20 cellular contexts compared by ENCODE assay signal in genomic region chr1:248599396-248599795, GRCh38. TPM values are rescaled to one million over a fixed set of nuclear protein-coding genes. Genes with fewer than 3 reads are reported as not detected.
DNase-seq lines count a peak whose midpoint lies in the region; ATAC-seq, FAIRE-seq and TF ChIP-seq lines count a peak whose summit lies in the region.
"Had no signal": no experiment of that assay in that cellular context is flagged by ENCODE, and none has a peak within 500 bp of the region (broad histone marks: within the 10 kb centered on the region; RNA-seq: fewer than 3 reads in every experiment).

No MANE protein-coding gene starts in this region.

- FAIRE-seq in HTR-8/SVneo (lab: Jason Lieb, UNC) (peak; percentile 20), H54 (lab: Jason Lieb, UNC) (no peak)
- FAIRE-seq: A204.1, HepG2 had no signal

- H3K4me3 ChIP-seq in SJCRH30: no peak overlapping the region
- no peak overlapping the region for H3K4me3 ChIP-seq in effector memory CD4-positive, alpha-beta T cell (ENCODE audit: insufficient read depth, low read depth, low read length, poor library complexity, severe bottlenecking)
- H3K4me3 ChIP-seq: GM23338 had no signal

- no peaks in the 10 kb centered on the region for H3K9me3 Mint-ChIP-seq in activated CD8-positive, alpha-beta T cell treated with anti-CD3 and anti-CD28 coated beads for 36 hours

- no peak overlapping the region for H3K4me3 Mint-ChIP-seq in activated CD8-positive, alpha-beta T cell treated with anti-CD3 and anti-CD28 coated beads for 36 hours
- H3K4me3 Mint-ChIP-seq: CD4-positive, CD25-positive, alpha-beta regulatory T cell; GM23338; HFFc6; IgD-negative memory B cell had no signal

- H3K27ac Mint-ChIP-seq in activated CD8-positive, alpha-beta T cell treated with anti-CD3 and anti-CD28 coated beads for 36 hours: no peak overlapping the region
- H3K27ac Mint-ChIP-seq: CD4-positive, CD25-positive, alpha-beta regulatory T cell; GM23338; HFFc6; IgD-negative memory B cell had no signal

- H3K4me1 Mint-ChIP-seq in activated CD8-positive, alpha-beta T cell treated with anti-CD3 and anti-CD28 coated beads for 36 hours (ENCODE audit: low read depth): peaks cover 8% of the 10 kb centered on the region
- H3K4me1 Mint-ChIP-seq: GM23338 had no signal

- ATAC-seq in HG03457 (IDR thresholded peaks at IDR 0.05; ENCODE audit: unreplicated experiment): no peak
- no peak for ATAC-seq in activated CD8-positive, alpha-beta T cell treated with anti-CD3 and anti-CD28 coated beads for 36 hours
- ATAC-seq: GM23338, HCT116, HepG2 had no signal

- H3K27me3 Mint-ChIP-seq in activated CD8-positive, alpha-beta T cell treated with anti-CD3 and anti-CD28 coated beads for 36 hours: no peaks in the 10 kb centered on the region
- H3K27me3 Mint-ChIP-seq: CD4-positive, CD25-positive, alpha-beta regulatory T cell; IgD-negative memory B cell had no signal

- H3K36me3 Mint-ChIP-seq in activated CD8-positive, alpha-beta T cell treated with anti-CD3 and anti-CD28 coated beads for 36 hours (ENCODE audit: low read depth): no peaks in the 10 kb centered on the region
- H3K36me3 Mint-ChIP-seq: CD4-positive, CD25-positive, alpha-beta regulatory T cell; IgD-negative memory B cell had no signal

- TF ChIP-seq CTCF in activated CD8-positive, alpha-beta T cell treated with anti-CD3 and anti-CD28 coated beads for 36 hours (IDR thresholded peaks at IDR 0.05): no peak

- CTCF ChIA-PET in activated CD8-positive, alpha-beta T cell treated with anti-CD3 and anti-CD28 coated beads for 36 hours (lab: Charles Lee): no interaction called here

- no peaks in the 10 kb centered on the region for H3K27me3 ChIP-seq in SJCRH30
- H3K27me3 ChIP-seq in effector memory CD4-positive, alpha-beta T cell (replicated peaks; ENCODE audit: control insufficient read depth, insufficient read depth, low read length, poor library complexity, severe bottlenecking): no peaks in the 10 kb centered on the region
- H3K27me3 ChIP-seq: BE2C had no signal

- H3K36me3 ChIP-seq in SJCRH30: no peaks in the 10 kb centered on the region
- no peaks in the 10 kb centered on the region for H3K36me3 ChIP-seq in effector memory CD4-positive, alpha-beta T cell (ENCODE audit: control insufficient read depth, insufficient read depth, low read length)
- H3K36me3 ChIP-seq: BE2C had no signal

- peaks cover 12% of the 10 kb centered on the region for H3K4me1 ChIP-seq in SJCRH30
- no peaks in the 10 kb centered on the region for H3K4me1 ChIP-seq in effector memory CD4-positive, alpha-beta T cell (ENCODE audit: control insufficient read depth, insufficient read depth, low read length, poor library complexity, severe bottlenecking)
- H3K4me1 ChIP-seq: BE2C, Caco-2 had no signal

- H3K9me3 ChIP-seq in SJCRH30 (replicated peaks): no peaks in the 10 kb centered on the region
- H3K9me3 ChIP-seq in effector memory CD4-positive, alpha-beta T cell (ENCODE audit: control insufficient read depth, low read length): no peaks in the 10 kb centered on the region
- H3K9me3 ChIP-seq: BE2C, Caco-2 had no signal

- peak overlapping the region; percentile 36; the same call in 1 of the 2 replicates for H3K27ac ChIP-seq in SJCRH30
- no peak overlapping the region for H3K27ac ChIP-seq in effector memory CD4-positive, alpha-beta T cell (ENCODE audit: insufficient read depth, low read length, poor library complexity, severe bottlenecking)

- DNase-seq in HTR-8/SVneo (ENCODE audit: insufficient read length, low spot score): no peak
- peak in 1 of 2 experiments; percentile 38 for DNase-seq in SJCRH30
- peak; percentile 78 for DNase-seq in myocyte (ENCODE audit: low read depth)
- DNase-seq in H54 (ENCODE audit: insufficient read length, low spot score): no peak
- DNase-seq in activated CD8-positive, alpha-beta T cell treated with anti-CD3 and anti-CD28 coated beads for 36 hours: no peak
- no peak for DNase-seq in effector memory CD4-positive, alpha-beta T cell
- DNase-seq: ACHN; BE2C; C1 segment of cervical spinal cord; Caco-2; CD4-positive, CD25-positive, alpha-beta regulatory T cell; GDM1; H7; HFFc6 had no signal

- POLR2A ChIA-PET in activated CD8-positive, alpha-beta T cell treated with anti-CD3 and anti-CD28 coated beads for 36 hours (lab: Charles Lee): no interaction called here

- no peak for TF ChIP-seq POLR2A in H54 (IDR thresholded peaks at IDR 0.05; ENCODE audit: low read depth, low read length)

- intact Hi-C loops in activated CD8-positive, alpha-beta T cell treated with anti-CD3 and anti-CD28 coated beads for 36 hours (cut with micrococcal nuclease): no loop called here

RNA-seq across cellular contexts. Expression of gene OR2T10, which starts 1.9 kb away (rescaled TPM):
- not detected in 2 replicates for total RNA-seq in SJCRH30 (2014; rRNA removed; shearing (Covaris generic))
- not detected in 2 replicates for total RNA-seq in myocyte
- polyA plus RNA-seq in myocyte (2012): not detected
- total RNA-seq in activated CD8-positive, alpha-beta T cell treated with anti-CD3 and anti-CD28 coated beads for 36 hours: not detected
- total RNA-seq: Caco-2; CD4-positive, CD25-positive, alpha-beta regulatory T cell; GM23338; H7; HepG2; HFFc6 had no signal
- polyA plus RNA-seq: CD4-positive, CD25-positive, alpha-beta regulatory T cell; GM23338; HepG2 had no signal

RNA-seq across cellular contexts. Expression of gene OR2T34, which starts 24.8 kb away (rescaled TPM):
- not detected in 2 replicates for total RNA-seq in SJCRH30 (2014; rRNA removed; shearing (Covaris generic))
- total RNA-seq in myocyte: not detected in 2 replicates
- polyA plus RNA-seq in myocyte (2012): not detected
- not detected for total RNA-seq in activated CD8-positive, alpha-beta T cell treated with anti-CD3 and anti-CD28 coated beads for 36 hours
- total RNA-seq: Caco-2; CD4-positive, CD25-positive, alpha-beta regulatory T cell; GM23338; H7; HepG2; HFFc6 had no signal
- polyA plus RNA-seq: CD4-positive, CD25-positive, alpha-beta regulatory T cell; GM23338; HepG2; IgD-negative memory B cell had no signal

RNA-seq across cellular contexts. Expression of gene OR2T11, which starts 35.5 kb away (rescaled TPM):
- total RNA-seq in SJCRH30 (2014; rRNA removed; shearing (Covaris generic)): not detected in 2 replicates
- total RNA-seq in myocyte: not detected in 2 replicates
- not detected for polyA plus RNA-seq in myocyte (2012)
- not detected for total RNA-seq in activated CD8-positive, alpha-beta T cell treated with anti-CD3 and anti-CD28 coated beads for 36 hours
- total RNA-seq: Caco-2; CD4-positive, CD25-positive, alpha-beta regulatory T cell; GM23338; H7; HepG2; HFFc6 had no signal
- polyA plus RNA-seq: CD4-positive, CD25-positive, alpha-beta regulatory T cell; GM23338; HepG2; IgD-negative memory B cell had no signal

RNA-seq across cellular contexts. Expression of gene OR2T29, which starts 36.8 kb away (rescaled TPM):
- not detected in 2 replicates for total RNA-seq in SJCRH30 (2014; rRNA removed; shearing (Covaris generic))
- total RNA-seq in myocyte: not detected in 2 replicates
- not detected for polyA plus RNA-seq in myocyte (2012)
- total RNA-seq in activated CD8-positive, alpha-beta T cell treated with anti-CD3 and anti-CD28 coated beads for 36 hours: not detected
- total RNA-seq: Caco-2; CD4-positive, CD25-positive, alpha-beta regulatory T cell; GM23338; H7; HepG2; HFFc6 had no signal
- polyA plus RNA-seq: CD4-positive, CD25-positive, alpha-beta regulatory T cell; GM23338; HepG2; IgD-negative memory B cell had no signal

RNA-seq across cellular contexts. Expression of gene OR2T35, which starts 45.7 kb away (rescaled TPM):
- not detected in 2 replicates for total RNA-seq in SJCRH30 (2014; rRNA removed; shearing (Covaris generic))
- not detected in 2 replicates for total RNA-seq in myocyte
- polyA plus RNA-seq in myocyte (2012): not detected
- total RNA-seq in activated CD8-positive, alpha-beta T cell treated with anti-CD3 and anti-CD28 coated beads for 36 hours: not detected
- total RNA-seq: Caco-2; CD4-positive, CD25-positive, alpha-beta regulatory T cell; GM23338; H7; HepG2; HFFc6 had no signal
- polyA plus RNA-seq: CD4-positive, CD25-positive, alpha-beta regulatory T cell; GM23338; HepG2; IgD-negative memory B cell had no signal
